1 cellular context compared by ENCODE assay signal in genomic region chr3:56837196-56837955, GRCh38.
TF ChIP-seq lines count a peak whose summit lies in the region.

No MANE protein-coding gene starts in this region.

TF ChIP-seq in GM12878, 131 proteins besides CTCF, POLR2A, EP300 and RAD21 (continued from another document):
- TF ChIP-seq IKZF1 (conservative IDR thresholded peaks at IDR 0.05) (0 out of 2 replicates have a peak, but pooled peaks have one; percentile 13), MTA3 (IDR thresholded peaks at IDR 0.05; ENCODE audit: borderline replicate concordance, low read length) (no peak), KAT2A (conservative IDR thresholded peaks at IDR 0.05; ENCODE audit: control insufficient read depth, low read depth, low read length) (no peak), NFIC (IDR thresholded peaks at IDR 0.05; ENCODE audit: low read depth, low read length) (peak; percentile 68; the same call in 1 of the 2 replicates), MXI1 (IDR thresholded peaks at IDR 0.05; ENCODE audit: low read depth, low read length) (no peak), JUNB (IDR thresholded peaks at IDR 0.05) (peak; percentile 58), PKNOX1 (IDR thresholded peaks at IDR 0.05) (no peak), YBX1 (IDR thresholded peaks at IDR 0.05) (no peak), NR2C2 (IDR thresholded peaks at IDR 0.05; ENCODE audit: borderline replicate concordance, control insufficient read depth, insufficient read length, low read depth) (no peak), RUNX3 (IDR thresholded peaks at IDR 0.05; ENCODE audit: low read length) (peak; percentile 75), SRF (IDR thresholded peaks at IDR 0.05; ENCODE audit: low read depth in 2 of 2, low read length in 2 of 2) (no peak), MTA2 (IDR thresholded peaks at IDR 0.05; ENCODE audit: low read depth) (0 out of 2 replicates have a peak, but pooled peaks have one; percentile 10), ATF7 (IDR thresholded peaks at IDR 0.05; ENCODE audit: low read depth) (peak; percentile 53), SP1 (IDR thresholded peaks at IDR 0.05; ENCODE audit: low read depth, low read length) (no peak), EED (IDR thresholded peaks at IDR 0.05; ENCODE audit: low read depth) (peak; percentile 90)
- TF ChIP-seq, protein P1, sequence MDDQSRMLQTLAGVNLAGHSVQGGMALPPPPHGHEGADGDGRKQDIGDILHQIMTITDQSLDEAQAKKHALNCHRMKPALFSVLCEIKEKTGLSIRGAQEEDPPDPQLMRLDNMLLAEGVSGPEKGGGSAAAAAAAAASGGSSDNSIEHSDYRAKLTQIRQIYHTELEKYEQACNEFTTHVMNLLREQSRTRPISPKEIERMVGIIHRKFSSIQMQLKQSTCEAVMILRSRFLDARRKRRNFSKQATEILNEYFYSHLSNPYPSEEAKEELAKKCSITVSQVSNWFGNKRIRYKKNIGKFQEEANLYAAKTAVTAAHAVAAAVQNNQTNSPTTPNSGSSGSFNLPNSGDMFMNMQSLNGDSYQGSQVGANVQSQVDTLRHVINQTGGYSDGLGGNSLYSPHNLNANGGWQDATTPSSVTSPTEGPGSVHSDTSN (IDR thresholded peaks at IDR 0.05; ENCODE audit: insufficient replicate concordance, low read depth, low read length) = no peak
- TF ChIP-seq, protein P2, sequence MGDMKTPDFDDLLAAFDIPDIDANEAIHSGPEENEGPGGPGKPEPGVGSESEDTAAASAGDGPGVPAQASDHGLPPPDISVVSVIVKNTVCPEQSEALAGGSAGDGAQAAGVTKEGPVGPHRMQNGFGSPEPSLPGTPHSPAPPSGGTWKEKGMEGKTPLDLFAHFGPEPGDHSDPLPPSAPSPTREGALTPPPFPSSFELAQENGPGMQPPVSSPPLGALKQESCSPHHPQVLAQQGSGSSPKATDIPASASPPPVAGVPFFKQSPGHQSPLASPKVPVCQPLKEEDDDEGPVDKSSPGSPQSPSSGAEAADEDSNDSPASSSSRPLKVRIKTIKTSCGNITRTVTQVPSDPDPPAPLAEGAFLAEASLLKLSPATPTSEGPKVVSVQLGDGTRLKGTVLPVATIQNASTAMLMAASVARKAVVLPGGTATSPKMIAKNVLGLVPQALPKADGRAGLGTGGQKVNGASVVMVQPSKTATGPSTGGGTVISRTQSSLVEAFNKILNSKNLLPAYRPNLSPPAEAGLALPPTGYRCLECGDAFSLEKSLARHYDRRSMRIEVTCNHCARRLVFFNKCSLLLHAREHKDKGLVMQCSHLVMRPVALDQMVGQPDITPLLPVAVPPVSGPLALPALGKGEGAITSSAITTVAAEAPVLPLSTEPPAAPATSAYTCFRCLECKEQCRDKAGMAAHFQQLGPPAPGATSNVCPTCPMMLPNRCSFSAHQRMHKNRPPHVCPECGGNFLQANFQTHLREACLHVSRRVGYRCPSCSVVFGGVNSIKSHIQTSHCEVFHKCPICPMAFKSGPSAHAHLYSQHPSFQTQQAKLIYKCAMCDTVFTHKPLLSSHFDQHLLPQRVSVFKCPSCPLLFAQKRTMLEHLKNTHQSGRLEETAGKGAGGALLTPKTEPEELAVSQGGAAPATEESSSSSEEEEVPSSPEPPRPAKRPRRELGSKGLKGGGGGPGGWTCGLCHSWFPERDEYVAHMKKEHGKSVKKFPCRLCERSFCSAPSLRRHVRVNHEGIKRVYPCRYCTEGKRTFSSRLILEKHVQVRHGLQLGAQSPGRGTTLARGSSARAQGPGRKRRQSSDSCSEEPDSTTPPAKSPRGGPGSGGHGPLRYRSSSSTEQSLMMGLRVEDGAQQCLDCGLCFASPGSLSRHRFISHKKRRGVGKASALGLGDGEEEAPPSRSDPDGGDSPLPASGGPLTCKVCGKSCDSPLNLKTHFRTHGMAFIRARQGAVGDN (IDR thresholded peaks at IDR 0.05) = no peak
- TF ChIP-seq, protein P3, sequence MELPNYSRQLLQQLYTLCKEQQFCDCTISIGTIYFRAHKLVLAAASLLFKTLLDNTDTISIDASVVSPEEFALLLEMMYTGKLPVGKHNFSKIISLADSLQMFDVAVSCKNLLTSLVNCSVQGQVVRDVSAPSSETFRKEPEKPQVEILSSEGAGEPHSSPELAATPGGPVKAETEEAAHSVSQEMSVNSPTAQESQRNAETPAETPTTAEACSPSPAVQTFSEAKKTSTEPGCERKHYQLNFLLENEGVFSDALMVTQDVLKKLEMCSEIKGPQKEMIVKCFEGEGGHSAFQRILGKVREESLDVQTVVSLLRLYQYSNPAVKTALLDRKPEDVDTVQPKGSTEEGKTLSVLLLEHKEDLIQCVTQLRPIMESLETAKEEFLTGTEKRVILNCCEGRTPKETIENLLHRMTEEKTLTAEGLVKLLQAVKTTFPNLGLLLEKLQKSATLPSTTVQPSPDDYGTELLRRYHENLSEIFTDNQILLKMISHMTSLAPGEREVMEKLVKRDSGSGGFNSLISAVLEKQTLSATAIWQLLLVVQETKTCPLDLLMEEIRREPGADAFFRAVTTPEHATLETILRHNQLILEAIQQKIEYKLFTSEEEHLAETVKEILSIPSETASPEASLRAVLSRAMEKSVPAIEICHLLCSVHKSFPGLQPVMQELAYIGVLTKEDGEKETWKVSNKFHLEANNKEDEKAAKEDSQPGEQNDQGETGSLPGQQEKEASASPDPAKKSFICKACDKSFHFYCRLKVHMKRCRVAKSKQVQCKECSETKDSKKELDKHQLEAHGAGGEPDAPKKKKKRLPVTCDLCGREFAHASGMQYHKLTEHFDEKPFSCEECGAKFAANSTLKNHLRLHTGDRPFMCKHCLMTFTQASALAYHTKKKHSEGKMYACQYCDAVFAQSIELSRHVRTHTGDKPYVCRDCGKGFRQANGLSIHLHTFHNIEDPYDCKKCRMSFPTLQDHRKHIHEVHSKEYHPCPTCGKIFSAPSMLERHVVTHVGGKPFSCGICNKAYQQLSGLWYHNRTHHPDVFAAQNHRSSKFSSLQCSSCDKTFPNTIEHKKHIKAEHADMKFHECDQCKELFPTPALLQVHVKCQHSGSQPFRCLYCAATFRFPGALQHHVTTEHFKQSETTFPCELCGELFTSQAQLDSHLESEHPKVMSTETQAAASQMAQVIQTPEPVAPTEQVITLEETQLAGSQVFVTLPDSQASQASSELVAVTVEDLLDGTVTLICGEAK (IDR thresholded peaks at IDR 0.05; ENCODE audit: borderline replicate concordance) = no peak
